8 cellular contexts compared by ENCODE assay signal in genomic region chr1:7954683-7955082, GRCh38. TPM values are rescaled to one million over a fixed set of nuclear protein-coding genes. Genes with fewer than 3 reads are reported as not detected.
DNase-seq lines count a peak whose midpoint lies in the region; ATAC-seq and TF ChIP-seq lines count a peak whose summit lies in the region.

No MANE protein-coding gene starts in this region.

- TF ChIP-seq CTCF in right atrium auricular region (IDR thresholded peaks at IDR 0.05) = no peak
- TF ChIP-seq CTCF in adrenal gland (IDR thresholded peaks at IDR 0.05) = no peak
- no peak for TF ChIP-seq CTCF in lower leg skin (IDR thresholded peaks at IDR 0.05)

- H3K4me1 ChIP-seq in right atrium auricular region = peaks cover 0 to 4% of the 10 kb centered on the region in 2 donors
- no peaks in the 10 kb centered on the region for H3K4me1 ChIP-seq in adrenal gland (replicated peaks in 1 of 2)
- no peaks in the 10 kb centered on the region for H3K4me1 ChIP-seq in aorta (ENCODE audit: control insufficient read depth in 1 of 2, insufficient read depth in 2 of 2, low read length in 2 of 2)

- H3K36me3 ChIP-seq in right atrium auricular region = no peaks in the 10 kb centered on the region
- H3K36me3 ChIP-seq in adrenal gland (replicated peaks in 1 of 2) = no peaks in the 10 kb centered on the region
- no peaks in the 10 kb centered on the region for H3K36me3 ChIP-seq in aorta (ENCODE audit: control insufficient read depth in 1 of 2, insufficient read depth in 2 of 2, low read length in 1 of 2)

- H3K9me3 ChIP-seq in right atrium auricular region = no peaks in the 10 kb centered on the region
- no peaks in the 10 kb centered on the region for H3K9me3 ChIP-seq in adrenal gland (replicated peaks in 1 of 3)
- H3K9me3 ChIP-seq in aorta (ENCODE audit: control insufficient read depth, low read length) = no peaks in the 10 kb centered on the region

- 65 to 70% (median 68%) methylated on average over 7 of the region's 7 CpGs for WGBS in adrenal gland, 4 donors
- WGBS in lower leg skin, 2 donors = 65 to 71% methylated on average over 7 of the region's 7 CpGs
- WGBS in aorta, 2 donors = 67 to 69% methylated on average over 7 of the region's 7 CpGs

- ATAC-seq in left ventricle myocardium superior (no peak), aorta (ENCODE audit: low FRiP score) (no peak), GM21390 (IDR thresholded peaks at IDR 0.05; ENCODE audit: unreplicated experiment) (no peak), HG02763 (IDR thresholded peaks at IDR 0.05; ENCODE audit: unreplicated experiment) (no peak)

- TF ChIP-seq POLR2A in adrenal gland (IDR thresholded peaks at IDR 0.05) (no peak), lower leg skin (IDR thresholded peaks at IDR 0.05) (no peak)

- H3K27ac ChIP-seq in right atrium auricular region (peak overlapping the region; percentile 89 to 93), adrenal gland (peak overlapping the region in 4 of 5 donors; percentile 71 to 96 (median 84)), aorta (ENCODE audit: low read depth in 1 of 2, low read length in 2 of 2) (no peak overlapping the region)

- H3K4me3 ChIP-seq in right atrium auricular region (peak overlapping the region; percentile 54 to 66), adrenal gland (peak overlapping the region in 2 of 4 donors; percentile 39 to 62), lower leg skin (ENCODE audit: low read depth, poor library complexity, severe bottlenecking) (peak overlapping the region; percentile 60), aorta (ENCODE audit: low read length in 2 of 2) (peak overlapping the region; percentile 21 to 30)

- DNase-seq in right atrium auricular region (ENCODE audit: low spot score) = no peak
- no peak for DNase-seq in left ventricle myocardium superior
- no peak for DNase-seq in adrenal gland
- DNase-seq in lower leg skin (ENCODE audit: low spot score in 2 of 2) = no peak
- no peak for DNase-seq in aorta
- no peak for DNase-seq in posterior cingulate gyrus

- H3K27me3 ChIP-seq in right atrium auricular region (no peaks in the 10 kb centered on the region), adrenal gland (no peaks in the 10 kb centered on the region), aorta (ENCODE audit: control insufficient read depth in 1 of 2, insufficient read depth in 2 of 2, low read length in 1 of 2) (no peaks in the 10 kb centered on the region)

- intact Hi-C loops in left ventricle myocardium superior (cut with micrococcal nuclease) = no loop called here
- intact Hi-C loops in adrenal gland (cut with DNase I) = no loop called here
- intact Hi-C loops in lower leg skin (cut with DNase I; ENCODE audit: low total_unique reads) = no loop called here
- intact Hi-C loops in aorta (cut with DNase I) = no loop called here
- intact Hi-C loops in posterior cingulate gyrus (cut with DNase I) = no loop called here

RNA-seq across cellular contexts. Expression of gene PARK7, which starts 6.8 kb away (rescaled TPM):
- total RNA-seq in right atrium auricular region = 100 to 1,000 TPM; 206 to 266 TPM
- 335 TPM for total RNA-seq in left ventricle myocardium superior
- 100 to 1,000 TPM; 266 to 478 (median 362) TPM for total RNA-seq in adrenal gland
- 100 to 1,000 TPM; 274 to 697 (median 537) TPM for polyA plus RNA-seq in adrenal gland
- total RNA-seq in lower leg skin = 10 to 100 TPM; 74.8 to 94.0 (median 87.8) TPM
- 100 to 1,000 TPM; 192 to 201 TPM for total RNA-seq in aorta
- polyA plus RNA-seq in aorta = 100 to 1,000 TPM; 322 to 503 TPM

RNA-seq across cellular contexts. Expression of gene TNFRSF9, which starts 14.0 kb away (rescaled TPM):
- total RNA-seq in right atrium auricular region (not detected), left ventricle myocardium superior (not detected), adrenal gland (under 1 TPM in 4 of 8 donors, not detected in 4; 0.11 to 0.83 (median 0.51) TPM), lower leg skin (under 1 TPM in 1 of 4 donors, not detected in 3; 0.29 TPM), aorta (under 1 TPM; 0.36 to 0.42 TPM)
- polyA plus RNA-seq in adrenal gland (under 1 TPM; 0.03 to 0.15 (median 0.08) TPM), aorta (not detected)

Comparison
In these comparisons a context has a peak if more than half of its experiments do, and no peak if none do; other contexts are left out.
1. H3K27ac ChIP-seq: peak in right atrium auricular region (2 of 2) and adrenal gland (4 of 5); none in aorta (0 of 2).